ENCODE assay signal across 28 cellular contexts in the genomic region with DNA sequence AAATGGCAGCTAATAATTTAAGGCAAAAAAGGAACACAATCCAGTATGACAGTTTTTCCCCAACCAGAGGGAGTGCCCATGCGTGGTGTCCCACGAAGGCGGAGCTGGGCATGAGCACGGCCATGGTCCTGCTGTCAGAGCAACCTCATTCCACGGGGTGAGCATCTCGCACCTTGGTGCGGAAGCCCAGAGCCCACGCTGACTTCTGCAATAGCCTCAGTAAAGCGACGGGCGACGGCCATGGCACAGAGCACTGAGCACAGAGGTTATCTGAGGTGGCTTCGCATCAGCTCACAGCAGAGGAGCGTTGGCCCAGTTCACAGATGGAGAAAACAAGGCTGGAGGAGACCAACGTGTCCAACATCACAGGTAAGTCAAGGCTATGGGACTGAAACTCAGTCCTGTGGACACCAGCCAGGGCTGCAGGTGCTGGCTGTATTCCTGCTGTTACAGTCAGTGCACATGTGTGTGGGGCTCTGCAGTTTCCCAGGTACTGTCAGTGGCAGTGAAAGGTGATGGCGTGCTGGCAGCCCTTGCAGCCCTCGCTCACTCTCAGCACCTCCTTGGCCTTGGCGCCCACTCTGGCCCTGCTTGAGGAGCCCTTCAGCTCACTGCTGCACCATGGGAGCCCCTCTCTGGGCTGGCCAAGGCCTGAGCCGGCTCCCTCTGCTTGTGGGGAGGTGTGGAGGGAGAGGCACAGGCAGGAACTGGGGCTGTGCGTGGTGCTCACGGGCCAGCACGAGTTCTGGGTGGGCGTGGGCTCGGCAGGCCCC.
"Had no signal": no experiment of that assay in that cellular context is flagged by ENCODE, and none has a peak within 500 bp of the region (broad histone marks: within the 10 kb centered on the region; RNA-seq: fewer than 3 reads in every experiment).

No MANE protein-coding gene starts in this region.

- H3K4me1 ChIP-seq: breast epithelium, esophagus muscularis mucosa, foreskin keratinocyte, heart left ventricle, lower lobe of right lung had no signal

- H3K9me3 ChIP-seq: lower lobe of right lung, neutrophil had no signal

- H3K27me3 ChIP-seq: breast epithelium, foreskin keratinocyte, neutrophil, ovary had no signal

- DNase-seq: activated CD4-positive, alpha-beta T cell treated with anti-CD3 and anti-CD28 coated beads for 4 hours; activated CD4-positive, alpha-beta T cell treated with anti-CD3 and anti-CD28 coated beads, Interleukin-2, amount 50 U/mL, for 4 hours; activated naive CD8-positive, alpha-beta T cell treated with anti-CD3 and anti-CD28 coated beads, Interleukin-2, amount 50 U/mL, for 24 hours; activated T-cell treated with anti-CD3 and anti-CD28 coated beads, Interleukin-2, amount 50 U/mL, for 24 hours; amygdala; central memory CD4-positive, alpha-beta T cell; endodermal cell; foreskin keratinocyte; heart left ventricle; hypothalamus; kidney glomerular epithelial cell; lower lobe of right lung; mesenchymal stem cell; ovary; stimulated activated CD4-positive, alpha-beta T cell treated with anti-CD3 and anti-CD28 coated beads, Interleukin-4, amount 100 ng/mL, for 24 hours; stimulated activated naive CD8-positive, alpha-beta T cell treated with anti-CD3 and anti-CD28 coated beads, Interleukin-15, amount 100 ng/mL, for 72 hours; substantia nigra; T-helper 9 cell had no signal

- ATAC-seq: activated naive CD8-positive, alpha-beta T cell treated with anti-CD3 and anti-CD28 coated beads, Interleukin-2, amount 50 U/mL, for 24 hours; foreskin keratinocyte; heart left ventricle; left lobe of liver; lower lobe of right lung; right cardiac atrium; stimulated activated effector memory CD8-positive, alpha-beta T cell treated with anti-CD3 and anti-CD28 coated beads, Interleukin-12 subunit alpha, Interleukin-12 subunit beta, amount 100 ng/mL, for 72 hours; stimulated activated naive CD8-positive, alpha-beta T cell treated with anti-CD3 and anti-CD28 coated beads, Interleukin-15, amount 100 ng/mL, for 72 hours had no signal

- FAIRE-seq: TTC549 had no signal

- H3K36me3 ChIP-seq: breast epithelium, esophagus muscularis mucosa, heart left ventricle, lower lobe of right lung, neutrophil, ovary had no signal

- H3K27ac ChIP-seq: breast epithelium, esophagus muscularis mucosa, foreskin keratinocyte, heart left ventricle, lower lobe of right lung, neutrophil, ovary, SK-N-MC, skin epidermis, VCaP had no signal

- H3K4me3 ChIP-seq: breast epithelium, esophagus muscularis mucosa, heart left ventricle, lower lobe of right lung, ovary, SK-N-MC, skin epidermis had no signal
